In the genomic region with DNA sequence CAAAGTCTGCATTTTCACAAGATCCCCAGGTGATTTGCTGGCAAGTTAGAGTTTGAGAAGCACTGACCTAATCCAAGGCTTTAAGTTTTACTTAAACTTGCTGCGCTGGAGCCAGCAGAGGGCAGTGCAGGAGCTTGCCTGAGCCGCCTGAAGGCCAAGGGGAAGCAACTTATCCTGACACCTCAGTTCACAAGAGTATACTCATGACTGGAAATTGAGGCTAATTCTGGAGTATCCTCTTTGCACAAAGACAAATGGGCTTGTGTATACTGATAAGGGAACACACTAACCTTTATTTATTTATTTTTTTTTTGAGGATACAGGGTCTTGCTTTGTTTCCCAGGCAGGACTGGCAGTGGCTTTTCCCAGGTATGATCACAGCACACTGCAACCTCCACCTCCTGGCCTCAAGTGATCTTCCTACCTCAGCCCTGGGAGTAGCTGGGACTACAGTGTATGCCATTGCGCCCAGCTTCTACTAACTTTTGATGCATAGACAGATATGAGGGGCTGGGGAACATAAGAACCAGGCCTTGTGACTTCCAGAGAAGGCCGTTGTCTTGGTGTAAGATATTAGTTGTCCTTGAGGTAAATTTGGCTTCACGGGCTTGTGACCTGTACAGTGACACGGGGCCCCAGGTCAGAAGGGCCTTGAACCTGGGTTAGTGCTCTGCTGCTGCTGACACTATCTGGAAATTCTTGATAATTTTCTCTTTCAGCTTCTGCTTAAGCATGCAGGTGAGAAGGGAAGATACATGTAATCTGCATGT, we compare ENCODE assay signal across 8 cellular contexts. TPM values are rescaled to one million over a fixed set of nuclear protein-coding genes. Genes with fewer than 3 reads are reported as not detected.
A peak's percentile ranks its signal among the peaks of the same experiment; 100 is the strongest.
DNase-seq lines count a peak whose midpoint lies in the region; ATAC-seq and TF ChIP-seq lines count a peak whose summit lies in the region.

No MANE protein-coding gene starts in this region.

- H3K9me3 ChIP-seq in PC-3 (ENCODE audit: low read length) (no peaks in the 10 kb centered on the region), neuronal stem cell (replicated peaks in 1 of 2; ENCODE audit: control insufficient read depth in 2 of 2, insufficient read depth in 1 of 2, low read depth in 1 of 2, low read length in 2 of 2) (no peaks in the 10 kb centered on the region), suprapubic skin (no peaks in the 10 kb centered on the region)

- peak; percentile 61 for ATAC-seq in GM18867 (IDR thresholded peaks at IDR 0.05; ENCODE audit: unreplicated experiment)
- ATAC-seq in HG03520 (IDR thresholded peaks at IDR 0.05; ENCODE audit: unreplicated experiment): peak; percentile 61
- ATAC-seq in PC-3: peak; percentile 99
- ATAC-seq in activated T-cell treated with anti-CD3 and anti-CD28 coated beads, Interleukin-2, amount 50 U/mL, for 72 hours (replicated peaks in 1 of 2): peak; percentile 70 to 71

- no peak overlapping the region for H4K8ac ChIP-seq in neuronal stem cell (ENCODE audit: low read depth, low read length)

- TF ChIP-seq EP300 in suprapubic skin (IDR thresholded peaks at IDR 0.05): no peak

- H3K9ac ChIP-seq in PC-3 (ENCODE audit: low read length) (no peak overlapping the region), neuronal stem cell (ENCODE audit: low read depth, low read length, poor library complexity) (no peak overlapping the region)

- peak; percentile 62 for DNase-seq in AG10803 (ENCODE audit: low read depth)
- peak; percentile 78 for DNase-seq in PC-3
- peak; percentile 79 to 82 for DNase-seq in activated T-cell treated with anti-CD3 and anti-CD28 coated beads, Interleukin-2, amount 50 U/mL, for 72 hours
- DNase-seq in fibroblast of mammary gland (ENCODE audit: low read depth): peak; percentile 37
- peak; percentile 32 for DNase-seq in neuronal stem cell (ENCODE audit: low spot score)
- DNase-seq in suprapubic skin (ENCODE audit: low spot score in 2 of 2): no peak

- no peaks in the 10 kb centered on the region for H3K4me1 ChIP-seq in PC-3 (ENCODE audit: insufficient read depth, low read length)
- no peaks in the 10 kb centered on the region for H3K4me1 ChIP-seq in neuronal stem cell (ENCODE audit: control insufficient read depth in 2 of 2, insufficient read depth in 1 of 2, low read depth in 1 of 2, low read length in 2 of 2)
- peaks cover 10% of the 10 kb centered on the region for H3K4me1 ChIP-seq in suprapubic skin

- WGBS in neuronal stem cell (ENCODE audit: extremely low coverage in 2 of 2, insufficient read length in 2 of 2, insufficient replicate concordance in 1 of 2), 2 donors: no CpG with 5 or more reads among the region's 6 CpGs
- WGBS in suprapubic skin: 59% methylated on average over 6 of the region's 6 CpGs

- H3K36me3 ChIP-seq in PC-3 (ENCODE audit: low read depth, low read length): no peaks in the 10 kb centered on the region
- H3K36me3 ChIP-seq in neuronal stem cell (replicated peaks in 1 of 2; ENCODE audit: control insufficient read depth in 2 of 2, insufficient read depth in 2 of 2, low read length in 2 of 2): no peaks in the 10 kb centered on the region
- H3K36me3 ChIP-seq in suprapubic skin: no peaks in the 10 kb centered on the region

- H2AK5ac ChIP-seq in neuronal stem cell (ENCODE audit: low read depth, low read length): no peak overlapping the region

- no peaks in the 10 kb centered on the region for H3K9me3 Mint-ChIP-seq in activated T-cell treated with anti-CD3 and anti-CD28 coated beads, Interleukin-2, amount 50 U/mL, for 72 hours

- no peak overlapping the region for H2BK15ac ChIP-seq in neuronal stem cell (ENCODE audit: low read length)

- H3K79me2 ChIP-seq in PC-3 (ENCODE audit: low read length): no peaks in the 10 kb centered on the region

- H3K27ac ChIP-seq in PC-3 (ENCODE audit: low read length) (no peak overlapping the region), neuronal stem cell (replicated peaks; ENCODE audit: low read length) (no peak overlapping the region), suprapubic skin (no peak overlapping the region)

- H3K27ac Mint-ChIP-seq in activated T-cell treated with anti-CD3 and anti-CD28 coated beads, Interleukin-2, amount 50 U/mL, for 72 hours: peak overlapping the region; percentile 26

- TF ChIP-seq CTCF in AG10803 (conservative IDR thresholded peaks at IDR 0.05; ENCODE audit: low read length) (peak; percentile 82), PC-3 (conservative IDR thresholded peaks at IDR 0.05; ENCODE audit: low read depth, low read length) (peak; percentile 95), fibroblast of mammary gland (conservative IDR thresholded peaks at IDR 0.05; ENCODE audit: control insufficient read depth, insufficient read depth, low read depth, low read length) (peak; percentile 53), suprapubic skin (IDR thresholded peaks at IDR 0.05) (peak; percentile 20 to 75)

- no peaks in the 10 kb centered on the region for H3K79me1 ChIP-seq in neuronal stem cell (ENCODE audit: low read depth, low read length)

- H2BK120ac ChIP-seq in neuronal stem cell (ENCODE audit: low read depth, low read length): no peak overlapping the region

- no peak overlapping the region for H2BK12ac ChIP-seq in neuronal stem cell (ENCODE audit: low read length)

- H3K4me3 ChIP-seq in AG10803 (ENCODE audit: low read length) (no peak overlapping the region), PC-3 (ENCODE audit: low read length) (no peak overlapping the region), fibroblast of mammary gland (ENCODE audit: control insufficient read depth, low read depth, low read length) (no peak overlapping the region), neuronal stem cell (ENCODE audit: low read length in 2 of 2) (no peak overlapping the region), suprapubic skin (no peak overlapping the region)

- no TSS peak for BruUV-seq in PC-3 (replicated peaks; lab: Mats Ljungman, UMichigan)

- H3K4me2 ChIP-seq in PC-3 (ENCODE audit: low read length) (no peak overlapping the region), neuronal stem cell (ENCODE audit: insufficient read depth, low read length, poor library complexity, severe bottlenecking) (no peak overlapping the region)

- no peak overlapping the region for H3K18ac ChIP-seq in neuronal stem cell (ENCODE audit: low read length)

- H3K23ac ChIP-seq in neuronal stem cell (ENCODE audit: low read depth, low read length, poor library complexity): no peak overlapping the region

- H3F3A ChIP-seq in PC-3 (ENCODE audit: low read length, unreplicated experiment): no peaks in the 10 kb centered on the region

- CTCF ChIA-PET in PC-3 (lab: Charles Lee): interaction anchor here (1.0 kb wide), 1 partner anchor 8 kb away, joined by 4 read pairs; no protein-coding TSS in a partner anchor

- H3K9me2 ChIP-seq in PC-3 (replicated peaks; ENCODE audit: low read length): no peaks in the 10 kb centered on the region

- intact Hi-C loops in PC-3 (cut with micrococcal nuclease): loop anchor here (1.0 to 5.0 kb wide), 4 partner anchors 51 to 278 kb away; a partner anchor contains a TSS

- H3K4ac ChIP-seq in neuronal stem cell (ENCODE audit: low read length): no peak overlapping the region

- H2AFZ ChIP-seq in PC-3 (ENCODE audit: low read length) (no peak overlapping the region), neuronal stem cell (ENCODE audit: low read length) (no peak overlapping the region)

- peaks cover 22 to 26% of the 10 kb centered on the region in 2 donors for H3K36me3 Mint-ChIP-seq in activated T-cell treated with anti-CD3 and anti-CD28 coated beads, Interleukin-2, amount 50 U/mL, for 72 hours (ENCODE audit: insufficient read depth in 2 of 2)

- H3K27me3 Mint-ChIP-seq in activated T-cell treated with anti-CD3 and anti-CD28 coated beads, Interleukin-2, amount 50 U/mL, for 72 hours (ENCODE audit: low read depth): no peaks in the 10 kb centered on the region

- H4K20me1 ChIP-seq in PC-3 (ENCODE audit: low read length): no peaks in the 10 kb centered on the region

- peaks cover 60% of the 10 kb centered on the region for H3K27me3 ChIP-seq in PC-3 (ENCODE audit: low read length)
- H3K27me3 ChIP-seq in neuronal stem cell (ENCODE audit: control insufficient read depth in 3 of 3, insufficient read depth in 3 of 3, low read depth in 1 of 3, low read length in 3 of 3): peaks cover 0 to 13% (median 0%) of the 10 kb centered on the region in 3 experiments
- H3K27me3 ChIP-seq in suprapubic skin: no peaks in the 10 kb centered on the region

- no peak overlapping the region for H3K14ac ChIP-seq in neuronal stem cell (ENCODE audit: low read length)

- H3K4me3 Mint-ChIP-seq in activated T-cell treated with anti-CD3 and anti-CD28 coated beads, Interleukin-2, amount 50 U/mL, for 72 hours: no peak overlapping the region

- H4K91ac ChIP-seq in neuronal stem cell (ENCODE audit: low read depth, low read length, poor library complexity): no peak overlapping the region

- no peak overlapping the region for H2BK5ac ChIP-seq in neuronal stem cell (ENCODE audit: low read length)

- peaks cover 33% of the 10 kb centered on the region for H3K4me1 Mint-ChIP-seq in activated T-cell treated with anti-CD3 and anti-CD28 coated beads, Interleukin-2, amount 50 U/mL, for 72 hours (ENCODE audit: low read depth)

- TF ChIP-seq POLR2A in suprapubic skin (IDR thresholded peaks at IDR 0.05): no peak

- POLR2A ChIA-PET in PC-3 (lab: Charles Lee; ENCODE audit: unreplicated experiment): no interaction called here

RNA-seq across cellular contexts. Expression of a gene that starts 29.0 kb away (rescaled TPM):
- total RNA-seq in PC-3 (2014; rRNA removed) (not detected in 2 replicates), suprapubic skin (not detected)
- 100 to 1,000 TPM in 1 of 2 donors, 10 to 100 TPM in 1; 81.4 to 134 TPM for total RNA-seq in activated T-cell treated with anti-CD3 and anti-CD28 coated beads, Interleukin-2, amount 50 U/mL, for 72 hours
- polyA plus RNA-seq in neuronal stem cell (2013, experiment 1 of 2): not detected
- polyA plus RNA-seq in neuronal stem cell (2013, experiment 2 of 2): not detected

RNA-seq across cellular contexts. Expression of a gene that starts 35.8 kb away (rescaled TPM):
- not detected in 2 replicates for total RNA-seq in PC-3 (2014; rRNA removed)
- 100 to 1,000 TPM; 215 to 220 TPM for total RNA-seq in activated T-cell treated with anti-CD3 and anti-CD28 coated beads, Interleukin-2, amount 50 U/mL, for 72 hours
- polyA plus RNA-seq in neuronal stem cell (2013, experiment 1 of 2): not detected
- not detected for polyA plus RNA-seq in neuronal stem cell (2013, experiment 2 of 2)
- total RNA-seq in suprapubic skin: 1 to 10 TPM in 2 of 4 donors, under 1 TPM in 1, not detected in 1; 0.60 to 1.6 (median 1.0) TPM

Comparison
In these comparisons a context has a peak if more than half of its experiments do, and no peak if none do; other contexts are left out.
1. DNase-seq: peak in AG10803 (single experiment), PC-3 (single experiment), activated T-cell treated with anti-CD3 and anti-CD28 coated beads, Interleukin-2, amount 50 U/mL, for 72 hours (2 of 2), fibroblast of mammary gland (single experiment) and neuronal stem cell (single experiment); none in suprapubic skin (0 of 2).
2. RNA of a gene that starts 29.0 kb away (total RNA-seq): 81.4 to 134 TPM in activated T-cell treated with anti-CD3 and anti-CD28 coated beads, Interleukin-2, amount 50 U/mL, for 72 hours; not detected in suprapubic skin and not detected in PC-3; every median in the first group is over 10 times any median in the second.
3. RNA of a gene that starts 35.8 kb away (total RNA-seq): 215 to 220 TPM in activated T-cell treated with anti-CD3 and anti-CD28 coated beads, Interleukin-2, amount 50 U/mL, for 72 hours; 0.60 to 1.6 TPM in suprapubic skin and not detected in PC-3; every median in the first group is over 10 times any median in the second.
4. Peak in every context shown above with its lines, with median percentiles within 50 percentile points of each other: CTCF ChIP-seq and ATAC-seq.